Comparison of ENCODE assay signal across 10 cellular contexts in genomic region chr20:32325706-32326506, GRCh38. TPM values are rescaled to one million over a fixed set of nuclear protein-coding genes. Genes with fewer than 3 reads are reported as not detected.
A peak's percentile ranks its signal among the peaks of the same experiment; 100 is the strongest.
DNase-seq lines count a peak whose midpoint lies in the region; ATAC-seq and TF ChIP-seq lines count a peak whose summit lies in the region.
"Had no signal": no experiment of that assay in that cellular context is flagged by ENCODE, and none has a peak within 500 bp of the region (broad histone marks: within the 10 kb centered on the region; RNA-seq: fewer than 3 reads in every experiment).

No MANE protein-coding gene starts in this region.

- H3K23me2 ChIP-seq in H9 (ENCODE audit: insufficient read length, low read depth, low read length, poor library complexity, severe bottlenecking), result no peaks in the 10 kb centered on the region

- H3K27ac ChIP-seq in stomach (peak overlapping the region; percentile 44 to 70 (median 59)), H9 (ENCODE audit: insufficient read length, low read depth, low read length) (no peak overlapping the region)
- H3K27ac ChIP-seq: esophagus muscularis mucosa, tibial nerve had no signal

- TF ChIP-seq CTCF in activated CD8-positive, alpha-beta T cell treated with anti-CD3 and anti-CD28 coated beads for 36 hours (IDR thresholded peaks at IDR 0.05), result no peak
- TF ChIP-seq CTCF in fibroblast of mammary gland (conservative IDR thresholded peaks at IDR 0.05; ENCODE audit: control insufficient read depth, insufficient read depth, low read depth, low read length) (no peak), stomach (IDR thresholded peaks at IDR 0.05) (no peak), H9 (conservative IDR thresholded peaks at IDR 0.05) (no peak)

- H3K79me1 ChIP-seq in H9 (ENCODE audit: insufficient read depth, low read depth, low read length, poor library complexity, severe bottlenecking), result no peaks in the 10 kb centered on the region

- H3K9me3 ChIP-seq in stomach, result no peaks in the 10 kb centered on the region
- H3K9me3 ChIP-seq in H9 (ENCODE audit: control insufficient read depth, low read depth, low read length), result no peaks in the 10 kb centered on the region
- H3K9me3 ChIP-seq: esophagus muscularis mucosa, tibial nerve had no signal

- H3K4me1 ChIP-seq in stomach (peaks cover 0 to 17% (median 5%) of the 10 kb centered on the region in 4 donors), H9 (ENCODE audit: insufficient read depth, low read length) (no peaks in the 10 kb centered on the region)
- H3K4me1 ChIP-seq: esophagus muscularis mucosa, tibial nerve had no signal

- H3K27me3 ChIP-seq in stomach, result no peaks in the 10 kb centered on the region
- no peaks in the 10 kb centered on the region for H3K27me3 ChIP-seq in H9 (ENCODE audit: insufficient read depth, low read length)
- H3K27me3 ChIP-seq: esophagus muscularis mucosa, tibial nerve had no signal

- TF ChIP-seq POLR2A in stomach (IDR thresholded peaks at IDR 0.05), result no peak

- intact Hi-C loops in activated CD8-positive, alpha-beta T cell treated with anti-CD3 and anti-CD28 coated beads for 36 hours (cut with micrococcal nuclease), result no loop called here
- intact Hi-C loops in stomach (cut with DNase I; ENCODE audit: low total_unique reads), result no loop called here

- H2BK12ac ChIP-seq in H9 (ENCODE audit: insufficient read length, low read depth, low read length), result no peak overlapping the region

- no peaks in the 10 kb centered on the region for H3K27me3 Mint-ChIP-seq in activated CD8-positive, alpha-beta T cell treated with anti-CD3 and anti-CD28 coated beads for 36 hours
- H3K27me3 Mint-ChIP-seq in activated CD8-positive, alpha-beta T cell treated with anti-CD3 and anti-CD28 coated beads, Interleukin-2, amount 10 ng/mL, durations not matched to agents 7 days and 5 days (ENCODE audit: low read depth), result no peaks in the 10 kb centered on the region
- H3K27me3 Mint-ChIP-seq in H9 (ENCODE audit: low read depth), result no peaks in the 10 kb centered on the region

- no peak for DNase-seq in activated CD8-positive, alpha-beta T cell treated with anti-CD3 and anti-CD28 coated beads for 36 hours
- DNase-seq in activated CD8-positive, alpha-beta T cell treated with anti-CD3 and anti-CD28 coated beads, Interleukin-2, amount 10 ng/mL, durations not matched to agents 7 days and 5 days, result no peak
- peak; percentile 92 for DNase-seq in RPMI7951 (ENCODE audit: low read depth)
- peak; percentile 68 for DNase-seq in fibroblast of mammary gland (ENCODE audit: low read depth)
- peak; percentile 60 for DNase-seq in stomach
- DNase-seq in effector CD4-positive, alpha-beta T cell, result no peak
- no peak for DNase-seq in H9
- no peak for DNase-seq in NCI-H1694 (lab: John Stamatoyannopoulos, UW)

- no peak overlapping the region for H3K4me3 Mint-ChIP-seq in activated CD8-positive, alpha-beta T cell treated with anti-CD3 and anti-CD28 coated beads for 36 hours
- H3K4me3 Mint-ChIP-seq in activated CD8-positive, alpha-beta T cell treated with anti-CD3 and anti-CD28 coated beads, Interleukin-2, amount 10 ng/mL, durations not matched to agents 7 days and 5 days, result no peak overlapping the region
- no peak overlapping the region for H3K4me3 Mint-ChIP-seq in H9

- peaks cover 5% of the 10 kb centered on the region for H3K4me1 Mint-ChIP-seq in activated CD8-positive, alpha-beta T cell treated with anti-CD3 and anti-CD28 coated beads for 36 hours (ENCODE audit: low read depth)
- H3K4me1 Mint-ChIP-seq in activated CD8-positive, alpha-beta T cell treated with anti-CD3 and anti-CD28 coated beads, Interleukin-2, amount 10 ng/mL, durations not matched to agents 7 days and 5 days (ENCODE audit: low read depth), result no peaks in the 10 kb centered on the region
- H3K4me1 Mint-ChIP-seq in H9, result no peaks in the 10 kb centered on the region

- H2BK15ac ChIP-seq in H9 (ENCODE audit: low read depth, low read length), result no peak overlapping the region

- TF ChIP-seq EP300 in stomach (IDR thresholded peaks at IDR 0.05), result no peak

- no peak overlapping the region for H3K18ac ChIP-seq in H9 (ENCODE audit: insufficient read length, low read depth, low read length)

- no peak overlapping the region for H4K5ac ChIP-seq in H9 (ENCODE audit: insufficient read length, low read depth, low read length)

- POLR2A ChIA-PET in activated CD8-positive, alpha-beta T cell treated with anti-CD3 and anti-CD28 coated beads for 36 hours (lab: Charles Lee), result interaction anchor here (1.0 to 1.4 kb wide), 3 partner anchors 8 to 32 kb away, joined by 3 read pairs; partner anchors contain the start of gene ASXL1
- POLR2A ChIA-PET in activated CD8-positive, alpha-beta T cell treated with anti-CD3 and anti-CD28 coated beads, Interleukin-2, amount 10 ng/mL, durations not matched to agents 7 days and 5 days (lab: Charles Lee), result interaction anchor here (0.8 to 1.3 kb wide), 2 partner anchors 32 to 40 kb away, joined by 3 to 4 read pairs; partner anchors contain the start of gene ASXL1

- WGBS in stomach, 5 donors, result 33 to 54% (median 50%) methylated on average over 6 of the region's 6 CpGs
- no CpG with 5 or more reads among the region's 6 CpGs for WGBS in H9 (ENCODE audit: extremely low coverage, insufficient read length, low lambda C conversion rate)

- no peak overlapping the region for H2BK20ac ChIP-seq in H9 (ENCODE audit: low read depth, low read length, poor library complexity, severe bottlenecking)

- H3K36me3 ChIP-seq in stomach, result peaks cover 14 to 47% (median 35%) of the 10 kb centered on the region in 4 donors

- H4K20me1 ChIP-seq in H9 (ENCODE audit: control insufficient read depth, insufficient read depth, insufficient read length), result no peaks in the 10 kb centered on the region

- peak overlapping the region; percentile 55 for H3K27ac Mint-ChIP-seq in activated CD8-positive, alpha-beta T cell treated with anti-CD3 and anti-CD28 coated beads for 36 hours
- H3K27ac Mint-ChIP-seq in activated CD8-positive, alpha-beta T cell treated with anti-CD3 and anti-CD28 coated beads, Interleukin-2, amount 10 ng/mL, durations not matched to agents 7 days and 5 days, result no peak overlapping the region
- peak overlapping the region in 1 of 3 experiments; percentile 65; a peak in 1 of 7 replicates for H3K27ac Mint-ChIP-seq in H9

- H3K9me3 Mint-ChIP-seq in activated CD8-positive, alpha-beta T cell treated with anti-CD3 and anti-CD28 coated beads for 36 hours, result no peaks in the 10 kb centered on the region
- no peaks in the 10 kb centered on the region for H3K9me3 Mint-ChIP-seq in activated CD8-positive, alpha-beta T cell treated with anti-CD3 and anti-CD28 coated beads, Interleukin-2, amount 10 ng/mL, durations not matched to agents 7 days and 5 days (ENCODE audit: insufficient read depth)
- no peaks in the 10 kb centered on the region for H3K9me3 Mint-ChIP-seq in H9

- no peak overlapping the region for H3T11ph ChIP-seq in H9 (ENCODE audit: low read length)

- H3K4me2 ChIP-seq in H9 (ENCODE audit: insufficient read depth, insufficient read length, low read length), result no peak overlapping the region

- no peak overlapping the region for H2AFZ ChIP-seq in H9 (ENCODE audit: low read length)

- H3K79me2 ChIP-seq in H9 (ENCODE audit: insufficient read depth, low read length), result no peaks in the 10 kb centered on the region

- H3K23ac ChIP-seq in H9 (ENCODE audit: insufficient read length, low read depth, low read length), result no peak overlapping the region

- H3K4me3 ChIP-seq in fibroblast of mammary gland (ENCODE audit: control insufficient read depth, low read depth, low read length) (no peak overlapping the region), stomach (no peak overlapping the region)
- H3K4me3 ChIP-seq: esophagus muscularis mucosa, tibial nerve had no signal

- H2AK5ac ChIP-seq in H9 (ENCODE audit: insufficient read length, low read length), result no peak overlapping the region

- no peak for ATAC-seq in activated CD8-positive, alpha-beta T cell treated with anti-CD3 and anti-CD28 coated beads for 36 hours
- no peak for ATAC-seq in activated CD8-positive, alpha-beta T cell treated with anti-CD3 and anti-CD28 coated beads, Interleukin-2, amount 10 ng/mL, durations not matched to agents 7 days and 5 days

- no peak overlapping the region for H2BK5ac ChIP-seq in H9 (ENCODE audit: insufficient read length, low read length)

- no peak overlapping the region for H4K8ac ChIP-seq in H9 (replicated peaks; ENCODE audit: insufficient read length, low read depth, low read length)

- no peak overlapping the region for H3K4ac ChIP-seq in H9 (ENCODE audit: low read depth, low read length)

- peaks cover 31% of the 10 kb centered on the region for H3K36me3 Mint-ChIP-seq in activated CD8-positive, alpha-beta T cell treated with anti-CD3 and anti-CD28 coated beads for 36 hours (ENCODE audit: low read depth)
- peaks cover 31% of the 10 kb centered on the region for H3K36me3 Mint-ChIP-seq in activated CD8-positive, alpha-beta T cell treated with anti-CD3 and anti-CD28 coated beads, Interleukin-2, amount 10 ng/mL, durations not matched to agents 7 days and 5 days (ENCODE audit: low read depth)
- peaks cover 6 to 22% (median 9%) of the 10 kb centered on the region in 3 experiments; a peak in 5 of 7 replicates for H3K36me3 Mint-ChIP-seq in H9 (ENCODE audit: insufficient read depth in 1 of 3, low read depth in 3 of 3)

- H3K14ac ChIP-seq in H9 (ENCODE audit: insufficient read depth, low read length), result no peak overlapping the region

- H3K56ac ChIP-seq in H9 (ENCODE audit: insufficient read length, low read depth, low read length), result no peak overlapping the region

- H2BK120ac ChIP-seq in H9 (ENCODE audit: low read depth, low read length, poor library complexity, severe bottlenecking), result no peak overlapping the region

- H4K91ac ChIP-seq in H9 (ENCODE audit: insufficient read length, low read depth, low read length), result no peak overlapping the region

- CTCF ChIA-PET in activated CD8-positive, alpha-beta T cell treated with anti-CD3 and anti-CD28 coated beads for 36 hours (lab: Charles Lee), result no interaction called here
- CTCF ChIA-PET in activated CD8-positive, alpha-beta T cell treated with anti-CD3 and anti-CD28 coated beads, Interleukin-2, amount 10 ng/mL, durations not matched to agents 7 days and 5 days (lab: Charles Lee), result no interaction called here

- no peak overlapping the region for H3K9ac ChIP-seq in H9 (ENCODE audit: extremely low read depth, insufficient read length, low read length)

RNA-seq across cellular contexts. Expression of gene ASXL1, which starts 32.2 kb away (rescaled TPM):
- 100 to 1,000 TPM; 129 to 137 TPM for total RNA-seq in activated CD8-positive, alpha-beta T cell treated with anti-CD3 and anti-CD28 coated beads for 36 hours
- 10 to 100 TPM; 91.7 to 97.4 TPM for total RNA-seq in activated CD8-positive, alpha-beta T cell treated with anti-CD3 and anti-CD28 coated beads, Interleukin-2, amount 10 ng/mL, durations not matched to agents 7 days and 5 days
- 29.9 and 30.1 TPM in 2 replicates for total RNA-seq in RPMI7951 (2014; rRNA removed; shearing (Covaris generic))
- 100 to 1,000 TPM in 2 of 5 donors, 10 to 100 TPM in 3; 50.4 to 185 (median 75.5) TPM for total RNA-seq in stomach
- 10 to 100 TPM in 1 of 3 donors, 1 to 10 TPM in 2; 9.0 to 14.2 (median 9.7) TPM for polyA plus RNA-seq in stomach
- 35.0 and 39.5 TPM in 2 replicates for total RNA-seq in H9 (2021)

RNA-seq across cellular contexts. Expression of gene KIF3B, which starts 48.5 kb away (rescaled TPM):
- total RNA-seq in activated CD8-positive, alpha-beta T cell treated with anti-CD3 and anti-CD28 coated beads for 36 hours, result 10 to 100 TPM; 25.4 to 25.7 TPM
- 10 to 100 TPM; 15.1 to 16.0 TPM for total RNA-seq in activated CD8-positive, alpha-beta T cell treated with anti-CD3 and anti-CD28 coated beads, Interleukin-2, amount 10 ng/mL, durations not matched to agents 7 days and 5 days
- 26.3 and 27.5 TPM in 2 replicates for total RNA-seq in RPMI7951 (2014; rRNA removed; shearing (Covaris generic))
- 10 to 100 TPM in 4 of 5 donors, 1 to 10 TPM in 1; 5.3 to 29.1 (median 25.7) TPM for total RNA-seq in stomach
- polyA plus RNA-seq in stomach, result 10 to 100 TPM in 2 of 3 donors, 1 to 10 TPM in 1; 7.7 to 23.5 (median 18.5) TPM
- 28.3 and 29.7 TPM in 2 replicates for total RNA-seq in H9 (2021)

Comparison
In these comparisons a context has a peak if more than half of its experiments do, and no peak if none do; other contexts are left out.
1. DNase-seq: peak in RPMI7951 (single experiment), fibroblast of mammary gland (single experiment) and stomach (single experiment); none in activated CD8-positive, alpha-beta T cell treated with anti-CD3 and anti-CD28 coated beads for 36 hours (single experiment), activated CD8-positive, alpha-beta T cell treated with anti-CD3 and anti-CD28 coated beads, Interleukin-2, amount 10 ng/mL, durations not matched to agents 7 days and 5 days (single experiment), effector CD4-positive, alpha-beta T cell (single experiment), H9 (single experiment) and NCI-H1694 (single experiment).